Comparison of ENCODE assay signal across 22 cellular contexts in genomic region chr3:46082021-46082420, GRCh38. TPM values are rescaled to one million over a fixed set of nuclear protein-coding genes. Genes with fewer than 3 reads are reported as not detected.
"Had no signal": no experiment of that assay in that cellular context is flagged by ENCODE, and none has a peak within 500 bp of the region (broad histone marks: within the 10 kb centered on the region; RNA-seq: fewer than 3 reads in every experiment).

No MANE protein-coding gene starts in this region.

- DNase-seq: activated CD4-positive, alpha-beta memory T cell treated with anti-CD3 and anti-CD28 coated beads for 36 hours; activated CD4-positive, alpha-beta T cell treated with anti-CD3 and anti-CD28 coated beads for 48 hours; activated CD4-positive, CD25-positive, alpha-beta regulatory T cell treated with anti-CD3 and anti-CD28 coated beads, Interleukin-2, amount 50 U/mL, for 72 hours; activated CD8-positive, alpha-beta memory T cell treated with anti-CD3 and anti-CD28 coated beads for 24 hours; activated gamma-delta T cell; activated naive CD4-positive, alpha-beta T cell treated with anti-CD3 and anti-CD28 coated beads for 36 hours; activated naive CD8-positive, alpha-beta T cell treated with anti-CD3 and anti-CD28 coated beads, Interleukin-2, amount 10 ng/mL, durations not matched to agents 7 days and 5 days; activated T-cell treated with anti-CD3 and anti-CD28 coated beads, Interleukin-2, amount 50 U/mL, for 4 hours; aorta; central memory CD4-positive, alpha-beta T cell; NCI-H1105 treated with DMSO at 0.1 percent for 48 hours; NCI-H1436 treated with DMSO at 0.1 percent for 48 hours; NCI-H187; NCI-H2081; NCI-H446; NCI-H524; SHP77 treated with DMSO at 0.1 percent for 48 hours had no signal

- H3K9me3 Mint-ChIP-seq: activated CD4-positive, alpha-beta memory T cell treated with anti-CD3 and anti-CD28 coated beads for 36 hours; activated naive CD4-positive, alpha-beta T cell treated with anti-CD3 and anti-CD28 coated beads for 36 hours; activated naive CD8-positive, alpha-beta T cell treated with anti-CD3 and anti-CD28 coated beads, Interleukin-2, amount 10 ng/mL, durations not matched to agents 7 days and 5 days; activated T-cell treated with anti-CD3 and anti-CD28 coated beads, Interleukin-2, amount 50 U/mL, for 4 hours; activated T-helper 17 cell treated with anti-CD3 and anti-CD28 coated beads, Interleukin-2, amount 50 U/mL, for 72 hours; T-helper 1 cell treated with Interleukin-12 subunit alpha and Interleukin-12 subunit beta and Interleukin-4 antibody, amounts not matched to agents 30 μg/mL and 1 μg/mL, for 36 hours had no signal

- H3K27ac Mint-ChIP-seq: activated CD4-positive, alpha-beta memory T cell treated with anti-CD3 and anti-CD28 coated beads for 36 hours; activated naive CD4-positive, alpha-beta T cell treated with anti-CD3 and anti-CD28 coated beads for 36 hours; activated naive CD8-positive, alpha-beta T cell treated with anti-CD3 and anti-CD28 coated beads, Interleukin-2, amount 10 ng/mL, durations not matched to agents 7 days and 5 days; activated T-helper 17 cell treated with anti-CD3 and anti-CD28 coated beads, Interleukin-2, amount 50 U/mL, for 72 hours; T-helper 1 cell treated with Interleukin-12 subunit alpha and Interleukin-12 subunit beta and Interleukin-4 antibody, amounts not matched to agents 30 μg/mL and 1 μg/mL, for 36 hours; WTC11 had no signal

- ATAC-seq: activated T-cell treated with anti-CD3 and anti-CD28 coated beads, Interleukin-2, amount 50 U/mL, for 4 hours; activated T-helper 17 cell treated with anti-CD3 and anti-CD28 coated beads, Interleukin-2, amount 50 U/mL, for 72 hours; WTC11 had no signal

- H3K4me3 Mint-ChIP-seq: activated CD4-positive, alpha-beta memory T cell treated with anti-CD3 and anti-CD28 coated beads for 36 hours; activated naive CD4-positive, alpha-beta T cell treated with anti-CD3 and anti-CD28 coated beads for 36 hours; activated naive CD8-positive, alpha-beta T cell treated with anti-CD3 and anti-CD28 coated beads, Interleukin-2, amount 10 ng/mL, durations not matched to agents 7 days and 5 days; activated T-cell treated with anti-CD3 and anti-CD28 coated beads, Interleukin-2, amount 50 U/mL, for 4 hours; activated T-helper 17 cell treated with anti-CD3 and anti-CD28 coated beads, Interleukin-2, amount 50 U/mL, for 72 hours; T-helper 1 cell treated with Interleukin-12 subunit alpha and Interleukin-12 subunit beta and Interleukin-4 antibody, amounts not matched to agents 30 μg/mL and 1 μg/mL, for 36 hours; WTC11 had no signal

- H3K36me3 Mint-ChIP-seq: activated CD4-positive, alpha-beta memory T cell treated with anti-CD3 and anti-CD28 coated beads for 36 hours had no signal

- H3K27me3 Mint-ChIP-seq: activated T-helper 17 cell treated with anti-CD3 and anti-CD28 coated beads, Interleukin-2, amount 50 U/mL, for 72 hours had no signal

RNA-seq across cellular contexts. Expression of gene XCR1, which starts 54.7 kb away (rescaled TPM):
- total RNA-seq: activated naive CD4-positive, alpha-beta T cell treated with anti-CD3 and anti-CD28 coated beads for 36 hours; activated naive CD8-positive, alpha-beta T cell treated with anti-CD3 and anti-CD28 coated beads, Interleukin-2, amount 10 ng/mL, durations not matched to agents 7 days and 5 days; activated T-cell treated with anti-CD3 and anti-CD28 coated beads, Interleukin-2, amount 50 U/mL, for 4 hours; chondrocyte; SK-MEL-5 had no signal
